In the genomic region with DNA sequence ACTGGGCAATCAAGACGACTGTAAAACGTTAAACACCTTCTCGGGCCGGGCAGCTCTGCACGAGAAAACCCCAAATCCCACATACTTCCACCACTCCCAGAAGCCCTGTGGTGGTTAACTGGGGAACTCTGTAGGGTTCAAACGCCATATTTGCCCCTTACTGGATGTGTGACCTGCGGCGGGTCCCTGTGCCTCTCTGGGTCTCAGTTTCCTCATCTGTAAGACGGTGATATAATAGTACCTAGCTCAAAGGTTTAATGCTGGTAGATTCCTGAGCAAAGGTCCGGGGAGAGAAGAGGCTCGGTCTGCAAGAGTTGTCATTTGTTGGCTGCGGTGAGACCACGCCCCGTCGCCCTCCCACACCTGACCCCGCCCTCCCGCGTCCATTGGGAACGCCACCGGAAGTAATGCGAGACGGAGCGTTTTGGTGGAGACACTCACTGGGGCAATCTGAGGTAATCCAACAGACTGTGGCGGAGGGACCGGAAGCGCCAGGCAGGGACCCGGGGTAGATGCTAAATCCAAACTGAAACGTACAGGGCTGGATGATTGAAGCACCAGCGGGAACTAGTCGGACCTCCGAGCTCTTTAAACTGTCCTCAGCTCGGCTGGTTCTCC, we compare ENCODE assay signal across 1 cellular context.
TF ChIP-seq lines count a peak whose summit lies in the region.

No MANE protein-coding gene starts in this region.

TF ChIP-seq in GM12878, 131 proteins besides CTCF, POLR2A, EP300 and RAD21 (continued from another document and continues in another):
- TF ChIP-seq HDGF (IDR thresholded peaks at IDR 0.05) (peak; percentile 62; the same call in 1 of the 2 replicates), SREBF2 (IDR thresholded peaks at IDR 0.05; ENCODE audit: low read length) (no peak), MXI1 (IDR thresholded peaks at IDR 0.05; ENCODE audit: low read depth, low read length) (peak; percentile 42; the same call in 1 of the 2 replicates), POU2F2 (IDR thresholded peaks at IDR 0.05; ENCODE audit: borderline replicate concordance, low read depth, low read length) (peak; percentile 78; the same call in 1 of the 3 replicates), SMAD1 (IDR thresholded peaks at IDR 0.05; ENCODE audit: low read depth, partially characterized antibody) (no peak), BMI1 (IDR thresholded peaks at IDR 0.05; ENCODE audit: borderline replicate concordance) (no peak), FOXK2 (IDR thresholded peaks at IDR 0.05) (no peak), GABPA (IDR thresholded peaks at IDR 0.05; ENCODE audit: low read depth) (peak; percentile 97), MTA2 (IDR thresholded peaks at IDR 0.05; ENCODE audit: low read depth) (peak; percentile 22; the same call in 1 of the 2 replicates), SMC3 (IDR thresholded peaks at IDR 0.05; ENCODE audit: borderline replicate concordance, low read length) (no peak), NFYA (IDR thresholded peaks at IDR 0.05; ENCODE audit: borderline replicate concordance, low read depth, low read length) (no peak), SMARCA5 (IDR thresholded peaks at IDR 0.05) (no peak), IKZF2 (IDR thresholded peaks at IDR 0.05) (peak in 1 of 2 experiments; percentile 25; a peak in 1 of 4 replicates), PML (IDR thresholded peaks at IDR 0.05; ENCODE audit: low read length) (0 out of 2 replicates have a peak, but pooled peaks have one; percentile 71), RBBP5 (conservative IDR thresholded peaks at IDR 0.05) (no peak), YY1 (IDR thresholded peaks at IDR 0.05; ENCODE audit: low read depth, low read length) (peak; percentile 91), BACH1 (IDR thresholded peaks at IDR 0.05; ENCODE audit: borderline replicate concordance) (no peak), JUND (IDR thresholded peaks at IDR 0.05; ENCODE audit: low read depth, low read length) (peak; percentile 37; the same call in 1 of the 2 replicates), PAX5 (IDR thresholded peaks at IDR 0.05; ENCODE audit: borderline replicate concordance, low read depth, low read length) (no peak; the same call in 1 of the 2 replicates), RUNX3 (IDR thresholded peaks at IDR 0.05; ENCODE audit: low read length) (peak; percentile 78), EGR1 (IDR thresholded peaks at IDR 0.05; ENCODE audit: borderline replicate concordance in 1 of 2, low read depth in 2 of 2, low read length in 2 of 2) (peak; percentile 45 to 70; a peak in 2 of 3 replicates), BHLHE40 (IDR thresholded peaks at IDR 0.05; ENCODE audit: borderline replicate concordance in 1 of 2, low read depth in 2 of 2, low read length in 1 of 2) (peak in 1 of 2 experiments; percentile 42; a peak in 1 of 4 replicates), CREB1 (IDR thresholded peaks at IDR 0.05; ENCODE audit: low read depth) (peak; percentile 79), CHD2 (IDR thresholded peaks at IDR 0.05; ENCODE audit: borderline replicate concordance, low read depth, low read length) (0 out of 2 replicates have a peak, but pooled peaks have one; percentile 29), SMAD5 (IDR thresholded peaks at IDR 0.05; ENCODE audit: low read depth) (no peak), MTA3 (IDR thresholded peaks at IDR 0.05; ENCODE audit: borderline replicate concordance, low read length) (no peak), TARDBP (IDR thresholded peaks at IDR 0.05; ENCODE audit: borderline replicate concordance) (0 out of 2 replicates have a peak, but pooled peaks have one; percentile 59), ZZZ3 (IDR thresholded peaks at IDR 0.05; ENCODE audit: control insufficient read depth, insufficient read length, low read depth) (no peak), POLR2AphosphoS5 (IDR thresholded peaks at IDR 0.05; ENCODE audit: low read length) (no peak; the same call in 1 of the 2 replicates), SUPT20H (IDR thresholded peaks at IDR 0.05; ENCODE audit: borderline replicate concordance, control insufficient read depth, low read depth, low read length) (no peak), DPF2 (IDR thresholded peaks at IDR 0.05) (no peak), ATF7 (IDR thresholded peaks at IDR 0.05; ENCODE audit: low read depth) (peak; percentile 93), ASH2L (IDR thresholded peaks at IDR 0.05; ENCODE audit: borderline replicate concordance, low read depth) (no peak), MEF2A (IDR thresholded peaks at IDR 0.05; ENCODE audit: insufficient read depth, low read depth, low read length) (0 out of 2 replicates have a peak, but pooled peaks have one; percentile 51), STAT1 (conservative IDR thresholded peaks at IDR 0.05) (0 out of 2 replicates have a peak, but pooled peaks have one; percentile 24)
- TF ChIP-seq, protein P1, sequence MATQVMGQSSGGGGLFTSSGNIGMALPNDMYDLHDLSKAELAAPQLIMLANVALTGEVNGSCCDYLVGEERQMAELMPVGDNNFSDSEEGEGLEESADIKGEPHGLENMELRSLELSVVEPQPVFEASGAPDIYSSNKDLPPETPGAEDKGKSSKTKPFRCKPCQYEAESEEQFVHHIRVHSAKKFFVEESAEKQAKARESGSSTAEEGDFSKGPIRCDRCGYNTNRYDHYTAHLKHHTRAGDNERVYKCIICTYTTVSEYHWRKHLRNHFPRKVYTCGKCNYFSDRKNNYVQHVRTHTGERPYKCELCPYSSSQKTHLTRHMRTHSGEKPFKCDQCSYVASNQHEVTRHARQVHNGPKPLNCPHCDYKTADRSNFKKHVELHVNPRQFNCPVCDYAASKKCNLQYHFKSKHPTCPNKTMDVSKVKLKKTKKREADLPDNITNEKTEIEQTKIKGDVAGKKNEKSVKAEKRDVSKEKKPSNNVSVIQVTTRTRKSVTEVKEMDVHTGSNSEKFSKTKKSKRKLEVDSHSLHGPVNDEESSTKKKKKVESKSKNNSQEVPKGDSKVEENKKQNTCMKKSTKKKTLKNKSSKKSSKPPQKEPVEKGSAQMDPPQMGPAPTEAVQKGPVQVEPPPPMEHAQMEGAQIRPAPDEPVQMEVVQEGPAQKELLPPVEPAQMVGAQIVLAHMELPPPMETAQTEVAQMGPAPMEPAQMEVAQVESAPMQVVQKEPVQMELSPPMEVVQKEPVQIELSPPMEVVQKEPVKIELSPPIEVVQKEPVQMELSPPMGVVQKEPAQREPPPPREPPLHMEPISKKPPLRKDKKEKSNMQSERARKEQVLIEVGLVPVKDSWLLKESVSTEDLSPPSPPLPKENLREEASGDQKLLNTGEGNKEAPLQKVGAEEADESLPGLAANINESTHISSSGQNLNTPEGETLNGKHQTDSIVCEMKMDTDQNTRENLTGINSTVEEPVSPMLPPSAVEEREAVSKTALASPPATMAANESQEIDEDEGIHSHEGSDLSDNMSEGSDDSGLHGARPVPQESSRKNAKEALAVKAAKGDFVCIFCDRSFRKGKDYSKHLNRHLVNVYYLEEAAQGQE (IDR thresholded peaks at IDR 0.05; ENCODE audit: low read depth, low read length): no peak
- TF ChIP-seq, protein P2, sequence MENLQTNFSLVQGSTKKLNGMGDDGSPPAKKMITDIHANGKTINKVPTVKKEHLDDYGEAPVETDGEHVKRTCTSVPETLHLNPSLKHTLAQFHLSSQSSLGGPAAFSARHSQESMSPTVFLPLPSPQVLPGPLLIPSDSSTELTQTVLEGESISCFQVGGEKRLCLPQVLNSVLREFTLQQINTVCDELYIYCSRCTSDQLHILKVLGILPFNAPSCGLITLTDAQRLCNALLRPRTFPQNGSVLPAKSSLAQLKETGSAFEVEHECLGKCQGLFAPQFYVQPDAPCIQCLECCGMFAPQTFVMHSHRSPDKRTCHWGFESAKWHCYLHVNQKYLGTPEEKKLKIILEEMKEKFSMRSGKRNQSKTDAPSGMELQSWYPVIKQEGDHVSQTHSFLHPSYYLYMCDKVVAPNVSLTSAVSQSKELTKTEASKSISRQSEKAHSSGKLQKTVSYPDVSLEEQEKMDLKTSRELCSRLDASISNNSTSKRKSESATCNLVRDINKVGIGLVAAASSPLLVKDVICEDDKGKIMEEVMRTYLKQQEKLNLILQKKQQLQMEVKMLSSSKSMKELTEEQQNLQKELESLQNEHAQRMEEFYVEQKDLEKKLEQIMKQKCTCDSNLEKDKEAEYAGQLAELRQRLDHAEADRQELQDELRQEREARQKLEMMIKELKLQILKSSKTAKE (IDR thresholded peaks at IDR 0.05; ENCODE audit: low read depth, poor library complexity, severe bottlenecking): no peak
- TF ChIP-seq, protein P3, sequence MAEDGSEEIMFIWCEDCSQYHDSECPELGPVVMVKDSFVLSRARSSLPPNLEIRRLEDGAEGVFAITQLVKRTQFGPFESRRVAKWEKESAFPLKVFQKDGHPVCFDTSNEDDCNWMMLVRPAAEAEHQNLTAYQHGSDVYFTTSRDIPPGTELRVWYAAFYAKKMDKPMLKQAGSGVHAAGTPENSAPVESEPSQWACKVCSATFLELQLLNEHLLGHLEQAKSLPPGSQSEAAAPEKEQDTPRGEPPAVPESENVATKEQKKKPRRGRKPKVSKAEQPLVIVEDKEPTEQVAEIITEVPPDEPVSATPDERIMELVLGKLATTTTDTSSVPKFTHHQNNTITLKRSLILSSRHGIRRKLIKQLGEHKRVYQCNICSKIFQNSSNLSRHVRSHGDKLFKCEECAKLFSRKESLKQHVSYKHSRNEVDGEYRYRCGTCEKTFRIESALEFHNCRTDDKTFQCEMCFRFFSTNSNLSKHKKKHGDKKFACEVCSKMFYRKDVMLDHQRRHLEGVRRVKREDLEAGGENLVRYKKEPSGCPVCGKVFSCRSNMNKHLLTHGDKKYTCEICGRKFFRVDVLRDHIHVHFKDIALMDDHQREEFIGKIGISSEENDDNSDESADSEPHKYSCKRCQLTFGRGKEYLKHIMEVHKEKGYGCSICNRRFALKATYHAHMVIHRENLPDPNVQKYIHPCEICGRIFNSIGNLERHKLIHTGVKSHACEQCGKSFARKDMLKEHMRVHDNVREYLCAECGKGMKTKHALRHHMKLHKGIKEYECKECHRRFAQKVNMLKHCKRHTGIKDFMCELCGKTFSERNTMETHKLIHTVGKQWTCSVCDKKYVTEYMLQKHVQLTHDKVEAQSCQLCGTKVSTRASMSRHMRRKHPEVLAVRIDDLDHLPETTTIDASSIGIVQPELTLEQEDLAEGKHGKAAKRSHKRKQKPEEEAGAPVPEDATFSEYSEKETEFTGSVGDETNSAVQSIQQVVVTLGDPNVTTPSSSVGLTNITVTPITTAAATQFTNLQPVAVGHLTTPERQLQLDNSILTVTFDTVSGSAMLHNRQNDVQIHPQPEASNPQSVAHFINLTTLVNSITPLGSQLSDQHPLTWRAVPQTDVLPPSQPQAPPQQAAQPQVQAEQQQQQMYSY (CRISPR knock-in tag; IDR thresholded peaks at IDR 0.05): no peak
- TF ChIP-seq, protein P4, sequence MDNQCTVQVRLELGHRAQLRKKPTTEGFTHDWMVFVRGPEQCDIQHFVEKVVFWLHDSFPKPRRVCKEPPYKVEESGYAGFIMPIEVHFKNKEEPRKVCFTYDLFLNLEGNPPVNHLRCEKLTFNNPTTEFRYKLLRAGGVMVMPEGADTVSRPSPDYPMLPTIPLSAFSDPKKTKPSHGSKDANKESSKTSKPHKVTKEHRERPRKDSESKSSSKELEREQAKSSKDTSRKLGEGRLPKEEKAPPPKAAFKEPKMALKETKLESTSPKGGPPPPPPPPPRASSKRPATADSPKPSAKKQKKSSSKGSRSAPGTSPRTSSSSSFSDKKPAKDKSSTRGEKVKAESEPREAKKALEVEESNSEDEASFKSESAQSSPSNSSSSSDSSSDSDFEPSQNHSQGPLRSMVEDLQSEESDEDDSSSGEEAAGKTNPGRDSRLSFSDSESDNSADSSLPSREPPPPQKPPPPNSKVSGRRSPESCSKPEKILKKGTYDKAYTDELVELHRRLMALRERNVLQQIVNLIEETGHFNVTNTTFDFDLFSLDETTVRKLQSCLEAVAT (IDR thresholded peaks at IDR 0.05): no peak
- TF ChIP-seq, protein P5, sequence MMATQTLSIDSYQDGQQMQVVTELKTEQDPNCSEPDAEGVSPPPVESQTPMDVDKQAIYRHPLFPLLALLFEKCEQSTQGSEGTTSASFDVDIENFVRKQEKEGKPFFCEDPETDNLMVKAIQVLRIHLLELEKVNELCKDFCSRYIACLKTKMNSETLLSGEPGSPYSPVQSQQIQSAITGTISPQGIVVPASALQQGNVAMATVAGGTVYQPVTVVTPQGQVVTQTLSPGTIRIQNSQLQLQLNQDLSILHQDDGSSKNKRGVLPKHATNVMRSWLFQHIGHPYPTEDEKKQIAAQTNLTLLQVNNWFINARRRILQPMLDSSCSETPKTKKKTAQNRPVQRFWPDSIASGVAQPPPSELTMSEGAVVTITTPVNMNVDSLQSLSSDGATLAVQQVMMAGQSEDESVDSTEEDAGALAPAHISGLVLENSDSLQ (IDR thresholded peaks at IDR 0.05): peak; percentile 59
- TF ChIP-seq, protein P6, sequence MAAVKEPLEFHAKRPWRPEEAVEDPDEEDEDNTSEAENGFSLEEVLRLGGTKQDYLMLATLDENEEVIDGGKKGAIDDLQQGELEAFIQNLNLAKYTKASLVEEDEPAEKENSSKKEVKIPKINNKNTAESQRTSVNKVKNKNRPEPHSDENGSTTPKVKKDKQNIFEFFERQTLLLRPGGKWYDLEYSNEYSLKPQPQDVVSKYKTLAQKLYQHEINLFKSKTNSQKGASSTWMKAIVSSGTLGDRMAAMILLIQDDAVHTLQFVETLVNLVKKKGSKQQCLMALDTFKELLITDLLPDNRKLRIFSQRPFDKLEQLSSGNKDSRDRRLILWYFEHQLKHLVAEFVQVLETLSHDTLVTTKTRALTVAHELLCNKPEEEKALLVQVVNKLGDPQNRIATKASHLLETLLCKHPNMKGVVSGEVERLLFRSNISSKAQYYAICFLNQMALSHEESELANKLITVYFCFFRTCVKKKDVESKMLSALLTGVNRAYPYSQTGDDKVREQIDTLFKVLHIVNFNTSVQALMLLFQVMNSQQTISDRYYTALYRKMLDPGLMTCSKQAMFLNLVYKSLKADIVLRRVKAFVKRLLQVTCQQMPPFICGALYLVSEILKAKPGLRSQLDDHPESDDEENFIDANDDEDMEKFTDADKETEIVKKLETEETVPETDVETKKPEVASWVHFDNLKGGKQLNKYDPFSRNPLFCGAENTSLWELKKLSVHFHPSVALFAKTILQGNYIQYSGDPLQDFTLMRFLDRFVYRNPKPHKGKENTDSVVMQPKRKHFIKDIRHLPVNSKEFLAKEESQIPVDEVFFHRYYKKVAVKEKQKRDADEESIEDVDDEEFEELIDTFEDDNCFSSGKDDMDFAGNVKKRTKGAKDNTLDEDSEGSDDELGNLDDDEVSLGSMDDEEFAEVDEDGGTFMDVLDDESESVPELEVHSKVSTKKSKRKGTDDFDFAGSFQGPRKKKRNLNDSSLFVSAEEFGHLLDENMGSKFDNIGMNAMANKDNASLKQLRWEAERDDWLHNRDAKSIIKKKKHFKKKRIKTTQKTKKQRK (IDR thresholded peaks at IDR 0.05; ENCODE audit: low read depth, low read length): no peak
- TF ChIP-seq, protein P7, sequence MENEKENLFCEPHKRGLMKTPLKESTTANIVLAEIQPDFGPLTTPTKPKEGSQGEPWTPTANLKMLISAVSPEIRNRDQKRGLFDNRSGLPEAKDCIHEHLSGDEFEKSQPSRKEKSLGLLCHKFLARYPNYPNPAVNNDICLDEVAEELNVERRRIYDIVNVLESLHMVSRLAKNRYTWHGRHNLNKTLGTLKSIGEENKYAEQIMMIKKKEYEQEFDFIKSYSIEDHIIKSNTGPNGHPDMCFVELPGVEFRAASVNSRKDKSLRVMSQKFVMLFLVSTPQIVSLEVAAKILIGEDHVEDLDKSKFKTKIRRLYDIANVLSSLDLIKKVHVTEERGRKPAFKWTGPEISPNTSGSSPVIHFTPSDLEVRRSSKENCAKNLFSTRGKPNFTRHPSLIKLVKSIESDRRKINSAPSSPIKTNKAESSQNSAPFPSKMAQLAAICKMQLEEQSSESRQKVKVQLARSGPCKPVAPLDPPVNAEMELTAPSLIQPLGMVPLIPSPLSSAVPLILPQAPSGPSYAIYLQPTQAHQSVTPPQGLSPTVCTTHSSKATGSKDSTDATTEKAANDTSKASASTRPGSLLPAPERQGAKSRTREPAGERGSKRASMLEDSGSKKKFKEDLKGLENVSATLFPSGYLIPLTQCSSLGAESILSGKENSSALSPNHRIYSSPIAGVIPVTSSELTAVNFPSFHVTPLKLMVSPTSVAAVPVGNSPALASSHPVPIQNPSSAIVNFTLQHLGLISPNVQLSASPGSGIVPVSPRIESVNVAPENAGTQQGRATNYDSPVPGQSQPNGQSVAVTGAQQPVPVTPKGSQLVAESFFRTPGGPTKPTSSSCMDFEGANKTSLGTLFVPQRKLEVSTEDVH (IDR thresholded peaks at IDR 0.05; ENCODE audit: low read depth, partially characterized antibody): no peak
